Comparison of ENCODE assay signal across 10 cellular contexts in genomic region chr4:22410645-22411247, GRCh38.
DNase-seq lines count a peak whose midpoint lies in the region; ATAC-seq and TF ChIP-seq lines count a peak whose summit lies in the region.
"Had no signal": no experiment of that assay in that cellular context is flagged by ENCODE, and none has a peak within 500 bp of the region (broad histone marks: within the 10 kb centered on the region; RNA-seq: fewer than 3 reads in every experiment).

No MANE protein-coding gene starts in this region.

- H3K79me2 ChIP-seq in PC-3 (ENCODE audit: low read length), result no peaks in the 10 kb centered on the region

- H3K4me1 ChIP-seq in PC-3 (ENCODE audit: insufficient read depth, low read length), result 0 out of 2 replicates have a peak, but pooled peaks cover under 1% of the 10 kb centered on the region
- no peaks in the 10 kb centered on the region for H3K4me1 ChIP-seq in upper lobe of left lung

- no peaks in the 10 kb centered on the region for H3F3A ChIP-seq in PC-3 (ENCODE audit: low read length, unreplicated experiment)

- no peak overlapping the region for H3K4me2 ChIP-seq in PC-3 (ENCODE audit: low read length)

- H3K4me1 Mint-ChIP-seq in activated CD8-positive, alpha-beta T cell treated with anti-CD3 and anti-CD28 coated beads for 36 hours (ENCODE audit: low read depth), result no peaks in the 10 kb centered on the region
- H3K4me1 Mint-ChIP-seq in activated CD8-positive, alpha-beta T cell treated with anti-CD3 and anti-CD28 coated beads, Interleukin-2, amount 10 ng/mL, durations not matched to agents 7 days and 5 days (ENCODE audit: low read depth), result no peaks in the 10 kb centered on the region
- H3K4me1 Mint-ChIP-seq in stimulated activated naive CD8-positive, alpha-beta T cell treated with anti-CD3 and anti-CD28 coated beads, Interleukin-15, amount 100 ng/mL, for 72 hours, result no peaks in the 10 kb centered on the region

- CTCF ChIA-PET in activated CD8-positive, alpha-beta T cell treated with anti-CD3 and anti-CD28 coated beads for 36 hours (lab: Charles Lee), result interaction anchor here (0.6 to 2.5 kb wide), 20 partner anchors 11 to 621 kb away, joined by 3 to 22 read pairs (median 4); partner anchors contain the start of gene GBA3
- CTCF ChIA-PET in activated CD8-positive, alpha-beta T cell treated with anti-CD3 and anti-CD28 coated beads, Interleukin-2, amount 10 ng/mL, durations not matched to agents 7 days and 5 days (lab: Charles Lee), result interaction anchor here (0.7 to 2.8 kb wide), 13 partner anchors 10 to 622 kb away, joined by 3 to 22 read pairs (median 5); partner anchors contain the start of gene GBA3
- CTCF ChIA-PET in PC-3 (lab: Charles Lee), result interaction anchor here (0.9 kb wide), 1 partner anchor 197 kb away, joined by 5 read pairs; no protein-coding TSS in a partner anchor

- DNase-seq in activated CD8-positive, alpha-beta T cell treated with anti-CD3 and anti-CD28 coated beads for 36 hours, result no peak
- DNase-seq in activated CD8-positive, alpha-beta T cell treated with anti-CD3 and anti-CD28 coated beads, Interleukin-2, amount 10 ng/mL, durations not matched to agents 7 days and 5 days, result no peak
- DNase-seq in PC-3 (peak; percentile 32), fibroblast of the aortic adventitia (ENCODE audit: low read depth) (peak; percentile 48), upper lobe of left lung (no peak), amygdala (lab: John Stamatoyannopoulos, UW) (no peak)
- no peak for DNase-seq in stimulated activated naive CD8-positive, alpha-beta T cell treated with anti-CD3 and anti-CD28 coated beads, Interleukin-15, amount 100 ng/mL, for 72 hours
- DNase-seq: head of caudate nucleus; stimulated activated CD8-positive, alpha-beta memory T cell treated with anti-CD3 and anti-CD28 coated beads, Interleukin-4, amount 100 ng/mL, for 48 hours had no signal

- H3K9me3 Mint-ChIP-seq in activated CD8-positive, alpha-beta T cell treated with anti-CD3 and anti-CD28 coated beads for 36 hours, result no peaks in the 10 kb centered on the region
- no peaks in the 10 kb centered on the region for H3K9me3 Mint-ChIP-seq in activated CD8-positive, alpha-beta T cell treated with anti-CD3 and anti-CD28 coated beads, Interleukin-2, amount 10 ng/mL, durations not matched to agents 7 days and 5 days (ENCODE audit: insufficient read depth)
- H3K9me3 Mint-ChIP-seq in stimulated activated naive CD8-positive, alpha-beta T cell treated with anti-CD3 and anti-CD28 coated beads, Interleukin-15, amount 100 ng/mL, for 72 hours, result no peaks in the 10 kb centered on the region

- H3K4me3 Mint-ChIP-seq in activated CD8-positive, alpha-beta T cell treated with anti-CD3 and anti-CD28 coated beads for 36 hours, result no peak overlapping the region
- H3K4me3 Mint-ChIP-seq in activated CD8-positive, alpha-beta T cell treated with anti-CD3 and anti-CD28 coated beads, Interleukin-2, amount 10 ng/mL, durations not matched to agents 7 days and 5 days, result no peak overlapping the region
- H3K4me3 Mint-ChIP-seq in stimulated activated naive CD8-positive, alpha-beta T cell treated with anti-CD3 and anti-CD28 coated beads, Interleukin-15, amount 100 ng/mL, for 72 hours, result no peak overlapping the region

- ATAC-seq in activated CD8-positive, alpha-beta T cell treated with anti-CD3 and anti-CD28 coated beads for 36 hours, result no peak
- ATAC-seq in activated CD8-positive, alpha-beta T cell treated with anti-CD3 and anti-CD28 coated beads, Interleukin-2, amount 10 ng/mL, durations not matched to agents 7 days and 5 days, result no peak
- ATAC-seq in PC-3, result no peak
- no peak for ATAC-seq in upper lobe of left lung (ENCODE audit: low FRiP score in 2 of 2)
- no peak for ATAC-seq in stimulated activated naive CD8-positive, alpha-beta T cell treated with anti-CD3 and anti-CD28 coated beads, Interleukin-15, amount 100 ng/mL, for 72 hours
- no peak for ATAC-seq in GM19023 (IDR thresholded peaks at IDR 0.05; ENCODE audit: unreplicated experiment)

- H3K27ac ChIP-seq in PC-3 (ENCODE audit: low read length), result no peak overlapping the region
- no peak overlapping the region for H3K27ac ChIP-seq in upper lobe of left lung

- H3K27ac Mint-ChIP-seq in activated CD8-positive, alpha-beta T cell treated with anti-CD3 and anti-CD28 coated beads for 36 hours, result no peak overlapping the region
- H3K27ac Mint-ChIP-seq in activated CD8-positive, alpha-beta T cell treated with anti-CD3 and anti-CD28 coated beads, Interleukin-2, amount 10 ng/mL, durations not matched to agents 7 days and 5 days, result no peak overlapping the region
- H3K27ac Mint-ChIP-seq in stimulated activated naive CD8-positive, alpha-beta T cell treated with anti-CD3 and anti-CD28 coated beads, Interleukin-15, amount 100 ng/mL, for 72 hours, result no peak overlapping the region

- H2AFZ ChIP-seq in PC-3 (ENCODE audit: low read length), result no peak overlapping the region

- H3K4me3 ChIP-seq in PC-3 (ENCODE audit: low read length) (no peak overlapping the region), fibroblast of the aortic adventitia (ENCODE audit: low read depth, low read length) (no peak overlapping the region), upper lobe of left lung (no peak overlapping the region)

- H3K9me3 ChIP-seq in PC-3 (ENCODE audit: low read length), result no peaks in the 10 kb centered on the region
- H3K9me3 ChIP-seq in upper lobe of left lung, result no peaks in the 10 kb centered on the region

- TF ChIP-seq EP300 in upper lobe of left lung (IDR thresholded peaks at IDR 0.05), result no peak

- TF ChIP-seq CTCF in activated CD8-positive, alpha-beta T cell treated with anti-CD3 and anti-CD28 coated beads for 36 hours (IDR thresholded peaks at IDR 0.05), result peak; percentile 77
- TF ChIP-seq CTCF in PC-3 (conservative IDR thresholded peaks at IDR 0.05; ENCODE audit: low read depth, low read length), result peak; percentile 65
- TF ChIP-seq CTCF in fibroblast of the aortic adventitia (IDR thresholded peaks at IDR 0.05; ENCODE audit: insufficient read depth, low read length), result peak; percentile 51
- TF ChIP-seq CTCF in upper lobe of left lung (IDR thresholded peaks at IDR 0.05), result peak in 5 of 6 experiments; percentile 17 to 45 (median 20)

- H4K20me1 ChIP-seq in PC-3 (ENCODE audit: low read length), result no peaks in the 10 kb centered on the region

- no peaks in the 10 kb centered on the region for H3K9me2 ChIP-seq in PC-3 (replicated peaks; ENCODE audit: low read length)

- no peak for TF ChIP-seq POLR2A in upper lobe of left lung (IDR thresholded peaks at IDR 0.05)

- POLR2A ChIA-PET in activated CD8-positive, alpha-beta T cell treated with anti-CD3 and anti-CD28 coated beads for 36 hours (lab: Charles Lee), result no interaction called here
- POLR2A ChIA-PET in activated CD8-positive, alpha-beta T cell treated with anti-CD3 and anti-CD28 coated beads, Interleukin-2, amount 10 ng/mL, durations not matched to agents 7 days and 5 days (lab: Charles Lee), result interaction anchor here (0.6 kb wide), 1 partner anchor 277 kb away, joined by 4 read pairs; no protein-coding TSS in a partner anchor
- POLR2A ChIA-PET in PC-3 (lab: Charles Lee; ENCODE audit: unreplicated experiment), result no interaction called here

- H3K27me3 ChIP-seq in PC-3 (ENCODE audit: low read length) (no peaks in the 10 kb centered on the region), upper lobe of left lung (no peaks in the 10 kb centered on the region)

- H3K36me3 Mint-ChIP-seq in activated CD8-positive, alpha-beta T cell treated with anti-CD3 and anti-CD28 coated beads for 36 hours (ENCODE audit: low read depth), result peaks cover 2% of the 10 kb centered on the region
- H3K36me3 Mint-ChIP-seq in activated CD8-positive, alpha-beta T cell treated with anti-CD3 and anti-CD28 coated beads, Interleukin-2, amount 10 ng/mL, durations not matched to agents 7 days and 5 days (ENCODE audit: low read depth), result no peaks in the 10 kb centered on the region

- intact Hi-C loops in activated CD8-positive, alpha-beta T cell treated with anti-CD3 and anti-CD28 coated beads for 36 hours (cut with micrococcal nuclease), result loop anchor here (5.0 kb wide), 2 partner anchors 197 to 277 kb away; no protein-coding TSS in a partner anchor
- intact Hi-C loops in PC-3 (cut with micrococcal nuclease), result loop anchor here (1.0 kb wide), 2 partner anchors 197 to 280 kb away; no protein-coding TSS in a partner anchor

- no peaks in the 10 kb centered on the region; the same call in 1 of the 2 replicates for H3K36me3 ChIP-seq in PC-3 (ENCODE audit: low read depth, low read length)
- H3K36me3 ChIP-seq in upper lobe of left lung, result no peaks in the 10 kb centered on the region

- WGBS in upper lobe of left lung, 2 donors, result 77 to 90% methylated on average over 1 of the region's 1 CpG

- no peaks in the 10 kb centered on the region for H3K27me3 Mint-ChIP-seq in activated CD8-positive, alpha-beta T cell treated with anti-CD3 and anti-CD28 coated beads for 36 hours
- no peaks in the 10 kb centered on the region for H3K27me3 Mint-ChIP-seq in activated CD8-positive, alpha-beta T cell treated with anti-CD3 and anti-CD28 coated beads, Interleukin-2, amount 10 ng/mL, durations not matched to agents 7 days and 5 days (ENCODE audit: low read depth)
- H3K27me3 Mint-ChIP-seq in stimulated activated naive CD8-positive, alpha-beta T cell treated with anti-CD3 and anti-CD28 coated beads, Interleukin-15, amount 100 ng/mL, for 72 hours, result no peaks in the 10 kb centered on the region

- H3K9ac ChIP-seq in PC-3 (ENCODE audit: low read length), result no peak overlapping the region

- no TSS peak for BruUV-seq in PC-3 (replicated peaks; lab: Mats Ljungman, UMichigan)

Comparison
In these comparisons a context has a peak if more than half of its experiments do, and no peak if none do; other contexts are left out.
1. DNase-seq: peak in PC-3 (single experiment) and fibroblast of the aortic adventitia (single experiment); none in activated CD8-positive, alpha-beta T cell treated with anti-CD3 and anti-CD28 coated beads for 36 hours (single experiment), activated CD8-positive, alpha-beta T cell treated with anti-CD3 and anti-CD28 coated beads, Interleukin-2, amount 10 ng/mL, durations not matched to agents 7 days and 5 days (single experiment), upper lobe of left lung (0 of 2), stimulated activated naive CD8-positive, alpha-beta T cell treated with anti-CD3 and anti-CD28 coated beads, Interleukin-15, amount 100 ng/mL, for 72 hours (0 of 2) and amygdala (0 of 56).
2. CTCF ChIP-seq: peak in every context shown above with its lines; median percentile 77 in activated CD8-positive, alpha-beta T cell treated with anti-CD3 and anti-CD28 coated beads for 36 hours; 65 in PC-3; 51 in fibroblast of the aortic adventitia; 20 in upper lobe of left lung.